ENCODE assay signal across 8 cellular contexts in the genomic region with DNA sequence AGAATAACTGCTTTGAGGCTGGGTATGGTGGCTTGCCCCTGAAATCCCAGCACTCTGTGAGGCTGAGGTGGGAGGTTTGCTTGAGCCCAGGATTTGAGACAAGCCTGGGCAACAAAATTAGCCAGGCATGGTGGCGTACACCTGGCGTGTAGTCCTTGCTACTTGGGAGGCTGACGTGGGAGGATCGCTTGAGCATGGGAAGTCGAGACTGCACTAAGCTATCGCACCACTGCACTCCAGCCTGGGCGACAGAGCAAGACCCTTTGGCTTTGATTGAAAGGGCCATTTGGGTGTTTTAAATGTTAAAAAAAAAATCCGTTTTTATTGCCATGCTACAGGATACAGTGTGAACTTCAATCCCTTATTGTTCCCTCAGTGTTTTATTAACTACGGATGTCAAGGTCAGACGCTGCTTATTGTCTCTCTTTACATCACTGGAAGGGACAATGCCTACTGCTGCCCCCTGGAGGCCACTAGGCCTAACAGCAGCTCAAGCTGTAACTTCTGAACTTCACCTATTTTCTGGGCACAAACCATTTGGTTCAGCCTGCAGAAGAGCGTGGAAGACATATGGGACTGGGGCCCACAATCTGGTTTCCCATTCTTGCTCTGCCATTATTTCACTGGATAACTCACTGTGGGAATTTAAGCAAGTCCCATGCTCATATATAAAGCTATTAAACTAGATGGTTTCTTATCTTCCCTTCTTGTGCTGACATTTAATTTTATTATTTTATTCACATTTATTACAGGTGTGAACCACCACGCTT. TPM values are rescaled to one million over a fixed set of nuclear protein-coding genes. Genes with fewer than 3 reads are reported as not detected.
A peak's percentile ranks its signal among the peaks of the same experiment; 100 is the strongest.
DNase-seq lines count a peak whose midpoint lies in the region; ATAC-seq and TF ChIP-seq lines count a peak whose summit lies in the region.

No MANE protein-coding gene starts in this region.

- ATAC-seq in activated T-cell treated with anti-CD3 and anti-CD28 coated beads, Interleukin-2, amount 50 U/mL, for 4 hours = peak; percentile 61 to 74
- ATAC-seq in thoracic aorta (ENCODE audit: insufficient number of reproducible peaks, low FRiP score, low read depth) (no peak), GM21390 (IDR thresholded peaks at IDR 0.05; ENCODE audit: unreplicated experiment) (no peak)

- H3K9ac ChIP-seq in KMS-11 (no peak overlapping the region), fibroblast of lung (ENCODE audit: insufficient read depth, low read length) (no peak overlapping the region), neural progenitor cell (no peak overlapping the region)

- H3K27me3 Mint-ChIP-seq in activated T-cell treated with anti-CD3 and anti-CD28 coated beads, Interleukin-2, amount 50 U/mL, for 4 hours (ENCODE audit: low read depth) = peaks cover 4% of the 10 kb centered on the region
- peaks cover 3% of the 10 kb centered on the region for H3K27me3 Mint-ChIP-seq in neural progenitor cell (ENCODE audit: insufficient read depth, low read depth)

- H4K20me1 ChIP-seq in KMS-11 (ENCODE audit: insufficient read depth) (no peaks in the 10 kb centered on the region), fibroblast of lung (ENCODE audit: control insufficient read depth, extremely low read depth, insufficient read depth, low read length) (no peaks in the 10 kb centered on the region), neural progenitor cell (ENCODE audit: low read depth) (no peaks in the 10 kb centered on the region)

- H3K4me3 Mint-ChIP-seq in activated T-cell treated with anti-CD3 and anti-CD28 coated beads, Interleukin-2, amount 50 U/mL, for 4 hours = no peak overlapping the region
- H3K4me3 Mint-ChIP-seq in neural progenitor cell = no peak overlapping the region

- H3K4me1 Mint-ChIP-seq in activated T-cell treated with anti-CD3 and anti-CD28 coated beads, Interleukin-2, amount 50 U/mL, for 4 hours (ENCODE audit: low read depth) = peaks cover 20% of the 10 kb centered on the region
- H3K4me1 Mint-ChIP-seq in neural progenitor cell = peaks cover 5% of the 10 kb centered on the region

- H3K9me3 Mint-ChIP-seq in activated T-cell treated with anti-CD3 and anti-CD28 coated beads, Interleukin-2, amount 50 U/mL, for 4 hours = no peaks in the 10 kb centered on the region
- H3K9me3 Mint-ChIP-seq in neural progenitor cell = peaks cover 6% of the 10 kb centered on the region

- H3K4me2 ChIP-seq in KMS-11 (no peak overlapping the region), fibroblast of lung (ENCODE audit: extremely low read depth, insufficient read depth, low read length) (no peak overlapping the region), neural progenitor cell (no peak overlapping the region)

- no peak overlapping the region; the same call in 1 of the 2 replicates for H2AFZ ChIP-seq in KMS-11 (ENCODE audit: low read depth)
- no peak overlapping the region for H2AFZ ChIP-seq in fibroblast of lung (ENCODE audit: low read length)
- H2AFZ ChIP-seq in neural progenitor cell (replicated peaks) = no peak overlapping the region

- peak; percentile 76 for DNase-seq in DMS114 treated with DMSO at 0.1 percent for 48 hours (lab: John Stamatoyannopoulos, UW; ENCODE audit: unreplicated experiment)
- peak; percentile 77 for DNase-seq in RKO (ENCODE audit: low spot score)
- DNase-seq in activated T-cell treated with anti-CD3 and anti-CD28 coated beads, Interleukin-2, amount 50 U/mL, for 4 hours = peak; percentile 62
- DNase-seq in fibroblast of lung (ENCODE audit: low read depth in 2 of 2) = peak; percentile 38 to 65
- DNase-seq in neural progenitor cell (ENCODE audit: low spot score) = peak; percentile 73
- DNase-seq in thoracic aorta (ENCODE audit: low spot score) = no peak

- H3K27me3 ChIP-seq in KMS-11 (ENCODE audit: insufficient read depth, low read depth) (no peaks in the 10 kb centered on the region), fibroblast of lung (ENCODE audit: control insufficient read depth, insufficient read depth, low read length) (peaks cover 2% of the 10 kb centered on the region), neural progenitor cell (peaks cover 3% of the 10 kb centered on the region), thoracic aorta (replicated peaks; ENCODE audit: insufficient read depth) (no peaks in the 10 kb centered on the region)

- no peak overlapping the region for H3K4me3 ChIP-seq in KMS-11 (IDR thresholded peaks at IDR 0.05; ENCODE audit: insufficient read depth, low read depth, low read length)
- H3K4me3 ChIP-seq in fibroblast of lung (replicated peaks in 1 of 4; ENCODE audit: control extremely low read depth in 1 of 4, insufficient read depth in 1 of 4, low read depth in 3 of 4, low read length in 4 of 4) = no peak overlapping the region
- H3K4me3 ChIP-seq in neural progenitor cell = no peak overlapping the region
- H3K4me3 ChIP-seq in thoracic aorta = no peak overlapping the region

- H3K27ac Mint-ChIP-seq in neural progenitor cell = no peak overlapping the region

- H3K36me3 ChIP-seq in KMS-11 (ENCODE audit: insufficient read depth) (no peaks in the 10 kb centered on the region), fibroblast of lung (ENCODE audit: control insufficient read depth, insufficient read depth, low read length) (no peaks in the 10 kb centered on the region), neural progenitor cell (no peaks in the 10 kb centered on the region), thoracic aorta (no peaks in the 10 kb centered on the region)

- no peaks in the 10 kb centered on the region for H3K36me3 Mint-ChIP-seq in activated T-cell treated with anti-CD3 and anti-CD28 coated beads, Interleukin-2, amount 50 U/mL, for 4 hours (ENCODE audit: insufficient read depth)
- H3K36me3 Mint-ChIP-seq in neural progenitor cell = no peaks in the 10 kb centered on the region

- H3K79me2 ChIP-seq in KMS-11 (ENCODE audit: insufficient read depth, low read depth) = no peaks in the 10 kb centered on the region
- H3K79me2 ChIP-seq in fibroblast of lung (ENCODE audit: control insufficient read depth, insufficient read depth, low read length) = no peaks in the 10 kb centered on the region
- no peaks in the 10 kb centered on the region for H3K79me2 ChIP-seq in neural progenitor cell (ENCODE audit: low read depth)

- H3K27ac ChIP-seq in KMS-11 = no peak overlapping the region
- no peak overlapping the region for H3K27ac ChIP-seq in fibroblast of lung (ENCODE audit: insufficient read depth, low read length)
- H3K27ac ChIP-seq in neural progenitor cell = no peak overlapping the region
- H3K27ac ChIP-seq in thoracic aorta = no peak overlapping the region

- H3K9me3 ChIP-seq in fibroblast of lung (ENCODE audit: control insufficient read depth, insufficient read depth, low read depth, low read length) = no peaks in the 10 kb centered on the region
- H3K9me3 ChIP-seq in neural progenitor cell (ENCODE audit: low read depth) = no peaks in the 10 kb centered on the region
- no peaks in the 10 kb centered on the region for H3K9me3 ChIP-seq in thoracic aorta

- TF ChIP-seq CTCF in KMS-11 (conservative IDR thresholded peaks at IDR 0.05; ENCODE audit: low read depth, low read length) (peak; percentile 88), fibroblast of lung (conservative IDR thresholded peaks at IDR 0.05 in 1 of 2, IDR thresholded peaks at IDR 0.05 in 1 of 2; ENCODE audit: low read depth in 1 of 2, low read length in 2 of 2) (peak; percentile 90 to 99), neural progenitor cell (IDR thresholded peaks at IDR 0.05) (peak; percentile 96), thoracic aorta (IDR thresholded peaks at IDR 0.05) (peak; percentile 86)

- H3K4me1 ChIP-seq in KMS-11 (ENCODE audit: low read depth, poor library complexity, severe bottlenecking) (no peaks in the 10 kb centered on the region), fibroblast of lung (ENCODE audit: control insufficient read depth, extremely low read depth, insufficient read depth, low read length) (no peaks in the 10 kb centered on the region), neural progenitor cell (no peaks in the 10 kb centered on the region), thoracic aorta (ENCODE audit: control insufficient read depth in 1 of 2, low read depth in 2 of 2) (no peaks in the 10 kb centered on the region)

- no peaks in the 10 kb centered on the region for H3F3A ChIP-seq in neural progenitor cell (ENCODE audit: low read depth)

RNA-seq across cellular contexts. Expression of gene IREB2, which starts 15.3 kb away (rescaled TPM):
- 10 to 100 TPM; 56.1 to 72.7 (median 64.1) TPM for total RNA-seq in activated T-cell treated with anti-CD3 and anti-CD28 coated beads, Interleukin-2, amount 50 U/mL, for 4 hours
- total RNA-seq in fibroblast of lung (19.0 and 20.3 TPM in 2 replicates), neural progenitor cell (ENCODE audit: low replicate concordance) (55.7 and 87.7 TPM in 2 replicates), thoracic aorta (10 to 100 TPM; 16.5 to 35.6 TPM)
- 24.6 and 30.6 TPM in 2 replicates for polyA plus RNA-seq in fibroblast of lung
- polyA plus RNA-seq in fibroblast of lung (2012) = 16.1 and 19.2 TPM in 2 replicates
- 16.6 and 31.3 TPM in 2 replicates for polyA minus RNA-seq in fibroblast of lung (ENCODE audit: low replicate concordance)

Comparison
In these comparisons a context has a peak if more than half of its experiments do, and no peak if none do; other contexts are left out.
1. ATAC-seq: peak in activated T-cell treated with anti-CD3 and anti-CD28 coated beads, Interleukin-2, amount 50 U/mL, for 4 hours (2 of 2); none in thoracic aorta (single experiment) and GM21390 (single experiment).
2. Peak in every context shown above with its lines, with median percentiles within 50 percentile points of each other: CTCF ChIP-seq.